1 cellular context compared by ENCODE assay signal in the genomic region with DNA sequence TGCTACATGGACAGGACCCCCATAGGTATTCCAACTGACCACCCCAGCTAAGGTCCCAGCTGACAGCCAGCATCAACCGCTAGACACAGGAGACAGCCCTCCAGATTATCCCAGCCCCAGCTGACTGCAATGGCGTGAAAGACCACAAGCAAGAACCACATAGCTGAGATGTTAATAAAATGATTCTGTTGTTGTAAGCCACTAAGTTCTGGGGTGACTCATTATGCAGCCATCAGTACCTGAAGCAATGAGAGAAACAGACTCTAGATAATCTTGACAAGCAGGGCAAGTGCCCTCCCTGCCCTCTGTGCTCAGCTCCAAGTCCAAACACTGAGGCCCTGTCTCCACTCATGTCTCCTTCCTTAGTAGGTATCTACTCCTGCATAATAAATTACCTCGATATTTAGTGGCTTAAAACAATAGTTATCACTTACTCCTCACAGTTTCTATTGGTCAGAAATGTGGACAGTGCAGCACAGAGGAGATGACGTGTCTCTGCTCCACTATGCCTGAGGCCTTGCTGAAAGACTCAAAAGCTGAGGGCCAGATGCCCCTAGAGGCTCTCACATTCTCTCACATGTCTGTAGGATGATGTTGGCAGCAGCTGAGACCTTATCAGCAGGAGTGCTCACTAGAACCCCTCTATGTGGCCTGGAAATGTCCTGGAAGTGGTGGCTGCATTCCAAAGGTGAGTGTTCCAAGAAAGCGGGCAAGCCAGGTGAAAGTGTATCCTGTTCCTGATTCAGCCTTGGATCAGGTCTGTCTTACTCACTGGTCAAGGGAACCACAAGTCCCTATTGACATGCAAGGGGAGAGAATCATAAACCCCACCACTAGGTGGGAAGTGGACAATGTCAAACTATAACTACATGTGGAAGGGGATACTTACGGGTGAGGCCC.
TF ChIP-seq lines count a peak whose summit lies in the region.

No MANE protein-coding gene starts in this region.

TF ChIP-seq in SK-N-SH, 30 proteins besides CTCF, POLR2A, EP300 and RAD21 (continued from another document):
- TF ChIP-seq, protein P1, sequence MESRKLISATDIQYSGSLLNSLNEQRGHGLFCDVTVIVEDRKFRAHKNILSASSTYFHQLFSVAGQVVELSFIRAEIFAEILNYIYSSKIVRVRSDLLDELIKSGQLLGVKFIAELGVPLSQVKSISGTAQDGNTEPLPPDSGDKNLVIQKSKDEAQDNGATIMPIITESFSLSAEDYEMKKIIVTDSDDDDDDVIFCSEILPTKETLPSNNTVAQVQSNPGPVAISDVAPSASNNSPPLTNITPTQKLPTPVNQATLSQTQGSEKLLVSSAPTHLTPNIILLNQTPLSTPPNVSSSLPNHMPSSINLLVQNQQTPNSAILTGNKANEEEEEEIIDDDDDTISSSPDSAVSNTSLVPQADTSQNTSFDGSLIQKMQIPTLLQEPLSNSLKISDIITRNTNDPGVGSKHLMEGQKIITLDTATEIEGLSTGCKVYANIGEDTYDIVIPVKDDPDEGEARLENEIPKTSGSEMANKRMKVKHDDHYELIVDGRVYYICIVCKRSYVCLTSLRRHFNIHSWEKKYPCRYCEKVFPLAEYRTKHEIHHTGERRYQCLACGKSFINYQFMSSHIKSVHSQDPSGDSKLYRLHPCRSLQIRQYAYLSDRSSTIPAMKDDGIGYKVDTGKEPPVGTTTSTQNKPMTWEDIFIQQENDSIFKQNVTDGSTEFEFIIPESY (IDR thresholded peaks at IDR 0.05; ENCODE audit: borderline replicate concordance, low read depth): no peak
- TF ChIP-seq GABPA (IDR thresholded peaks at IDR 0.05; ENCODE audit: low read depth) (no peak), CHD2 (IDR thresholded peaks at IDR 0.05; ENCODE audit: low read length, partially characterized antibody) (no peak), TAF1 (IDR thresholded peaks at IDR 0.05; ENCODE audit: borderline replicate concordance, low read depth, low read length) (no peak), NFIC (IDR thresholded peaks at IDR 0.05; ENCODE audit: borderline replicate concordance) (no peak), PBX3 (IDR thresholded peaks at IDR 0.05) (peak; percentile 4; the same call in 1 of the 2 replicates), MEF2A (IDR thresholded peaks at IDR 0.05; ENCODE audit: borderline replicate concordance, low read depth) (no peak), FOXJ3 (CRISPR knock-in tag; IDR thresholded peaks at IDR 0.05) (no peak), TCF12 (IDR thresholded peaks at IDR 0.05) (no peak)
